8 cellular contexts compared by ENCODE assay signal in the genomic region with DNA sequence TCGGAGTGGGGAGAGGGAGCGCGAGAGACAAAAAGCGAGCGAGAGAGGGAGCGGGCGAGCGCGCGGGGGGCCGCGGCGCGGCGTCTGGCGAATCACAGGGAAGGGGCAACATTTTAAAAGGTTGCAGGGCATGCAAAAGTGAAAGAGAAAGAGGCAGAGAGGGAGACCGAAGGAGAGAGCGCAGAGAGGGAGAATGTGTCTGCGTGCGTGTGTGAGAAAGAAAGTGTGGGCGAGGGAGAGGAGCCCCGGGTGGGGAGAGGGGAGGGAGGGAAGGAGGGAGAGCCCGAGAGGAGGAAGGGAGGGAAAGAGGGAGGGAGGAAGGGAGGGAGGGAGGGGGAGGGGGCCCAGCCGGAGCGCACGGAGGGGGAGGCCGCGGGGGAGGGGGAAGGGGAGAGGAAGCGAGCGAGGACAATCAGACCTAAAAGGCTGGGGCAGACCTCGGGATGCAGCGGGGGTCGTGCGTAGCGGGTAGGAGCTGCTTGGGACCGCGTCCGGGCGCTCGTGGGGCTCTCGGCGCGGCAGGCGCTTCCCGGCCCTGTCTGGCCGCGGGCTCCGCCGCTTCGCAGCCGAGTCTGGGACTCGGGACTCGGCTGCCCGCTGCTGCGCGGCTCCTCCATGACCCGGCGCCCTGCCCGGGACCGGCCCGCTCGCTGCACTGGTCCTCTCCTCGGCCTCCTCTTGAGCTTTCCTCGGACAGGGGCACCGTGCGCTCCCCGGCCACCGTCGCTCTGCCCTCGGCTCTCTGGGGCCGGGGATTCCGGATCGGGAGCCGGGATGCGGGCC. TPM values are rescaled to one million over a fixed set of nuclear protein-coding genes. Genes with fewer than 3 reads are reported as not detected.
DNase-seq lines count a peak whose midpoint lies in the region; TF ChIP-seq lines count a peak whose summit lies in the region.

No MANE protein-coding gene starts in this region.

- H3K4me1 ChIP-seq in esophagus muscularis mucosa: peaks cover 42 to 69% (median 57%) of the 10 kb centered on the region in 4 donors

- WGBS in esophagus muscularis mucosa: under 1% methylated on average over 70 of the region's 75 CpGs

- H3K27ac ChIP-seq in esophagus muscularis mucosa (replicated peaks in 1 of 4): peak overlapping the region; percentile 36 to 75 (median 56)

- H3K36me3 Mint-ChIP-seq in HFFc6 (ENCODE audit: low read depth) (peaks cover 66% of the 10 kb centered on the region), nephron progenitor cell (ENCODE audit: low read depth) (no peaks in the 10 kb centered on the region)

- peaks cover 10% of the 10 kb centered on the region for H3K9me3 Mint-ChIP-seq in HFFc6
- peaks cover 15% of the 10 kb centered on the region for H3K9me3 Mint-ChIP-seq in nephron progenitor cell

- no peaks in the 10 kb centered on the region for H3K9me3 ChIP-seq in esophagus muscularis mucosa

- H3K36me3 ChIP-seq in esophagus muscularis mucosa: no peaks in the 10 kb centered on the region

- H3K27ac Mint-ChIP-seq in HFFc6 (peak overlapping the region; percentile 99), nephron progenitor cell (no peak overlapping the region)

- H3K4me1 Mint-ChIP-seq in HFFc6 (ENCODE audit: low read depth) (peaks cover 23% of the 10 kb centered on the region), nephron progenitor cell (peaks cover 48% of the 10 kb centered on the region)

- H3K27me3 Mint-ChIP-seq in HFFc6 (ENCODE audit: insufficient read depth): peaks cover 24% of the 10 kb centered on the region
- peaks cover 100% of the 10 kb centered on the region for H3K27me3 Mint-ChIP-seq in nephron progenitor cell (ENCODE audit: low read depth, poor library complexity)

- no peak for TF ChIP-seq POLR2A in esophagus muscularis mucosa (IDR thresholded peaks at IDR 0.05; ENCODE audit: low read depth)

- peak; percentile 8 to 22 for DNase-seq in stimulated activated CD8-positive, alpha-beta memory T cell treated with anti-CD3 and anti-CD28 coated beads, Interleukin-15, amount 100 ng/mL, for 4 hours (ENCODE audit: low read depth in 2 of 2)
- DNase-seq in stimulated activated CD8-positive, alpha-beta memory T cell treated with anti-CD3 and anti-CD28 coated beads, Interleukin-4, amount 100 ng/mL, for 48 hours: no peak
- DNase-seq in HFFc6: peak; percentile 95
- DNase-seq in NCI-H1105 (lab: John Stamatoyannopoulos, UW): peak; percentile 79
- peak; percentile 44 for DNase-seq in activated CD4-positive, alpha-beta T cell treated with anti-CD3 and anti-CD28 coated beads for 48 hours
- DNase-seq in esophagus muscularis mucosa (ENCODE audit: extremely low spot score): no peak
- DNase-seq in nephron progenitor cell: peak; percentile 52
- DNase-seq in NCI-H187 (lab: John Stamatoyannopoulos, UW): no peak

- intact Hi-C loops in esophagus muscularis mucosa (cut with DNase I): no loop called here

- H3K4me3 ChIP-seq in esophagus muscularis mucosa: peak overlapping the region; percentile 62 to 78 (median 65)

- no peak; the same call in 1 of the 2 replicates for TF ChIP-seq CTCF in HFFc6 (IDR thresholded peaks at IDR 0.05)
- TF ChIP-seq CTCF in esophagus muscularis mucosa (IDR thresholded peaks at IDR 0.05): no peak
- no peak for TF ChIP-seq CTCF in nephron progenitor cell (IDR thresholded peaks at IDR 0.05)

- peaks cover 16 to 98% (median 81%) of the 10 kb centered on the region in 4 donors for H3K27me3 ChIP-seq in esophagus muscularis mucosa

- H3K4me3 Mint-ChIP-seq in HFFc6: peak overlapping the region; percentile 99
- peak overlapping the region; percentile 79 for H3K4me3 Mint-ChIP-seq in nephron progenitor cell

- no peak for TF ChIP-seq EP300 in esophagus muscularis mucosa (IDR thresholded peaks at IDR 0.05)

RNA-seq across cellular contexts. Expression of a gene that starts 2.5 kb away (rescaled TPM):
- total RNA-seq in HFFc6 (2021; fragmentation: NEBNext Ultra II Directional; extraction: Animal tissue kit (Norgen Biotek cat#: 25700)): 10 to 100 TPM; 64.1 to 89.0 (median 83.8) TPM
- 1 to 10 TPM in 3 of 4 donors, under 1 TPM in 1; 0.69 to 3.0 (median 1.3) TPM for total RNA-seq in esophagus muscularis mucosa

Comparison
In these comparisons a context has a peak if more than half of its experiments do, and no peak if none do; other contexts are left out.
1. DNase-seq: peak in stimulated activated CD8-positive, alpha-beta memory T cell treated with anti-CD3 and anti-CD28 coated beads, Interleukin-15, amount 100 ng/mL, for 4 hours (2 of 2), HFFc6 (single experiment), NCI-H1105 (single experiment), activated CD4-positive, alpha-beta T cell treated with anti-CD3 and anti-CD28 coated beads for 48 hours (single experiment) and nephron progenitor cell (single experiment); none in stimulated activated CD8-positive, alpha-beta memory T cell treated with anti-CD3 and anti-CD28 coated beads, Interleukin-4, amount 100 ng/mL, for 48 hours (single experiment), esophagus muscularis mucosa (single experiment) and NCI-H187 (0 of 2).
2. RNA of a gene that starts 2.5 kb away (total RNA-seq): 64.1 to 89.0 TPM in HFFc6; 0.69 to 3.0 TPM in esophagus muscularis mucosa; every median in the first group is over 10 times any median in the second.